Comparison of ENCODE assay signal across 8 cellular contexts in the genomic region with DNA sequence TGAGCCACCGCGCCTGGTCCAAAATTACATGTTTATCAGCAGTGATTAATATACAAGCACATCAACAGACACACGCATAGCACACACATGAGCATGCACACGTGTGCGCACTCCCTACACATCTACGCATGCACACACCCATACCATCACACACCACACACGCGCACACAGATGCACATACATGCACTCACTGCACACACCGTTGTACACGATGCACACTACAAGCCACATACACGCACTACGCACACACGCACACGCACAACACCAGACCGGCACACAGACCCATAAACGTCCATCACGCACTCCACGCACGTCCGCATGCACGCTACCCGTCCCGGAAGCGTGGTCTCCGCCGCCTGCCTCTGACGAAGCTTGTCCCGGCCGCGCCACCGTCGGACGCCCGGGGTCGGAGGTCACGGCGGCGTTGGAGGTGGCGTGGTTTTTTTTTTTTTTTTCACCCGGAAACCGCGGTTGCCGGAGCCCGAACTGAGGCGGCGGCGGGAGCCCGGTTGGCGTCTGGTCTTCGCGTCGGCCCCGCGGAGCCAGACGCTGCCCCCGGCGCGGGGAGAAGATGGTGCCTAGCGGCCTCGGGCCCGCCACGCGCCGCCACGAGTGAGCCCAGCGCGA. TPM values are rescaled to one million over a fixed set of nuclear protein-coding genes. Genes with fewer than 3 reads are reported as not detected.
DNase-seq lines count a peak whose midpoint lies in the region; ATAC-seq and TF ChIP-seq lines count a peak whose summit lies in the region.

A gene with protein sequence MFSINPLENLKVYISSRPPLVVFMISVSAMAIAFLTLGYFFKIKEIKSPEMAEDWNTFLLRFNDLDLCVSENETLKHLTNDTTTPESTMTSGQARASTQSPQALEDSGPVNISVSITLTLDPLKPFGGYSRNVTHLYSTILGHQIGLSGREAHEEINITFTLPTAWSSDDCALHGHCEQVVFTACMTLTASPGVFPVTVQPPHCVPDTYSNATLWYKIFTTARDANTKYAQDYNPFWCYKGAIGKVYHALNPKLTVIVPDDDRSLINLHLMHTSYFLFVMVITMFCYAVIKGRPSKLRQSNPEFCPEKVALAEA (plus strand): TSS at position 457 of the 627 bp plus-strand sequence. CDS start 20,641 bp downstream, outside the sequence.

- peak; percentile 69 for ATAC-seq in RWPE2 (ENCODE audit: low read depth)
- peak; percentile 97 to 98 for ATAC-seq in natural killer cell treated with Interleukin-12 subunit alpha and Interleukin-12 subunit beta and Interleukin-15 and Interleukin-18, amount 100 ng/mL, for 72 hours

- peaks cover 9% of the 10 kb centered on the region; the same call in 1 of the 2 replicates for H3K4me1 ChIP-seq in GM23248 (ENCODE audit: insufficient read depth)
- no peaks in the 10 kb centered on the region for H3K4me1 ChIP-seq in RWPE2 (ENCODE audit: insufficient read depth, poor library complexity, severe bottlenecking)

- H3K27ac ChIP-seq in GM23248 (peak within 1 kb of the TSS; percentile 70), RWPE2 (ENCODE audit: poor library complexity, severe bottlenecking) (peak within 1 kb of the TSS; percentile 76)

- H3K4me1 Mint-ChIP-seq in natural killer cell treated with Interleukin-12 subunit alpha and Interleukin-12 subunit beta and Interleukin-15 and Interleukin-18, amount 100 ng/mL, for 72 hours (ENCODE audit: low read depth in 2 of 2), result peaks cover 21 to 22% of the 10 kb centered on the region in 2 donors

- DNase-seq in Daoy (ENCODE audit: low read depth) (peak; percentile 96), GM23248 (peak; percentile 94), LHCN-M2 (ENCODE audit: low read depth) (peak; percentile 92), RWPE2 (ENCODE audit: low spot score) (peak; percentile 82), fibroblast of peridontal ligament (ENCODE audit: extremely low read depth) (peak; percentile 76)
- peak; percentile 90 for DNase-seq in activated effector memory CD4-positive, alpha-beta T cell treated with Interleukin-2 at 50 U/mL for 16 hours
- peak; percentile 94 for DNase-seq in natural killer cell treated with Interleukin-12 subunit alpha and Interleukin-12 subunit beta and Interleukin-15 and Interleukin-18, amount 100 ng/mL, for 72 hours (ENCODE audit: low spot score)
- DNase-seq in stimulated activated naive CD4-positive, alpha-beta T cell treated with Interleukin-2 at 50 U/mL for 16 hours (lab: John Stamatoyannopoulos, UW), result peak; percentile 92

- no peaks in the 10 kb centered on the region for H3K9me3 Mint-ChIP-seq in natural killer cell treated with Interleukin-12 subunit alpha and Interleukin-12 subunit beta and Interleukin-15 and Interleukin-18, amount 100 ng/mL, for 72 hours

- H3K4me3 ChIP-seq in GM23248 (peak within 1 kb of the TSS; percentile 98), RWPE2 (ENCODE audit: severe bottlenecking) (peak within 1 kb of the TSS; percentile 96)

- H3K4me3 Mint-ChIP-seq in natural killer cell treated with Interleukin-12 subunit alpha and Interleukin-12 subunit beta and Interleukin-15 and Interleukin-18, amount 100 ng/mL, for 72 hours, result peak within 1 kb of the TSS; percentile 99

- TF ChIP-seq CTCF in RWPE2 (IDR thresholded peaks at IDR 0.05; ENCODE audit: poor library complexity, severe bottlenecking), result no peak

- H3K9me3 ChIP-seq in GM23248 (ENCODE audit: low read depth) (no peaks in the 10 kb centered on the region), RWPE2 (ENCODE audit: severe bottlenecking) (no peaks in the 10 kb centered on the region)

- peak within 1 kb of the TSS; percentile 89 for H3K4me2 ChIP-seq in GM23248 (ENCODE audit: unreplicated experiment)

- in situ Hi-C loops in GM23248 (cut with MboI), result no loop called here

- peak within 1 kb of the TSS; percentile 90 for H2AFZ ChIP-seq in GM23248

- 1% methylated on average over 60 to 61 of the region's 67 CpGs for WGBS in GM23248 (ENCODE audit: low coverage in 1 of 2, low lambda C conversion rate in 2 of 2, missing lambda C conversion rate in 2 of 2), 2 experiments

- H3F3A ChIP-seq in GM23248 (ENCODE audit: insufficient read depth), result peaks cover 11% of the 10 kb centered on the region; the same call in 1 of the 2 replicates

- H3K27me3 Mint-ChIP-seq in natural killer cell treated with Interleukin-12 subunit alpha and Interleukin-12 subunit beta and Interleukin-15 and Interleukin-18, amount 100 ng/mL, for 72 hours, result no peaks in the 10 kb centered on the region

- no peaks in the 10 kb centered on the region for H4K20me1 ChIP-seq in GM23248 (ENCODE audit: insufficient read depth)

- peak within 1 kb of the TSS; percentile 91 to 97 for H3K27ac Mint-ChIP-seq in natural killer cell treated with Interleukin-12 subunit alpha and Interleukin-12 subunit beta and Interleukin-15 and Interleukin-18, amount 100 ng/mL, for 72 hours

- H3K36me3 Mint-ChIP-seq in natural killer cell treated with Interleukin-12 subunit alpha and Interleukin-12 subunit beta and Interleukin-15 and Interleukin-18, amount 100 ng/mL, for 72 hours, result peaks cover 18% of the 10 kb centered on the region

- peak within 1 kb of the TSS; percentile 98 for H3K9ac ChIP-seq in GM23248

- no peaks in the 10 kb centered on the region for H3K9me2 ChIP-seq in GM23248 (ENCODE audit: insufficient read depth)

- H3K79me2 ChIP-seq in GM23248 (ENCODE audit: insufficient read depth), result peaks cover 46% of the 10 kb centered on the region

- H3K36me3 ChIP-seq in GM23248 (ENCODE audit: low read depth) (no peaks in the 10 kb centered on the region; the same call in 1 of the 2 replicates), RWPE2 (ENCODE audit: low read depth) (peaks cover 28% of the 10 kb centered on the region; the same call in 1 of the 2 replicates)

- no peaks in the 10 kb centered on the region for H3K27me3 ChIP-seq in GM23248 (replicated peaks; ENCODE audit: insufficient read depth)
- no peaks in the 10 kb centered on the region for H3K27me3 ChIP-seq in RWPE2 (ENCODE audit: insufficient read depth, poor library complexity, severe bottlenecking)

RNA-seq across cellular contexts. Expression of the gene that starts here (rescaled TPM):
- 146 and 150 TPM in 2 replicates for total RNA-seq in Daoy (2014; rRNA removed; shearing (Covaris generic))
- total RNA-seq in GM23248 (2014; rRNA removed; shearing (Covaris generic)), result 101 and 113 TPM in 2 replicates
- 98.0 and 105 TPM in 2 replicates for polyA plus RNA-seq in GM23248 (2016; fragmentation: Nextera tagmentation; extraction: Ambion mirVana)
- 153 and 170 TPM in 2 replicates for total RNA-seq in LHCN-M2 (2014; rRNA removed)
- polyA plus RNA-seq in LHCN-M2 (2012), result 62.2 TPM
- total RNA-seq in natural killer cell treated with Interleukin-12 subunit alpha and Interleukin-12 subunit beta and Interleukin-15 and Interleukin-18, amount 100 ng/mL, for 72 hours, result 100 to 1,000 TPM in 1 of 2 donors, 10 to 100 TPM in 1; 88.2 to 110 TPM

Comparison
In these comparisons a context has a peak if more than half of its experiments do, and no peak if none do; other contexts are left out.
1. Peak in every context shown above with its lines: DNase-seq, ATAC-seq, H3K4me3 ChIP-seq and H3K27ac ChIP-seq.